ENCODE assay signal across 11 cellular contexts in the genomic region with DNA sequence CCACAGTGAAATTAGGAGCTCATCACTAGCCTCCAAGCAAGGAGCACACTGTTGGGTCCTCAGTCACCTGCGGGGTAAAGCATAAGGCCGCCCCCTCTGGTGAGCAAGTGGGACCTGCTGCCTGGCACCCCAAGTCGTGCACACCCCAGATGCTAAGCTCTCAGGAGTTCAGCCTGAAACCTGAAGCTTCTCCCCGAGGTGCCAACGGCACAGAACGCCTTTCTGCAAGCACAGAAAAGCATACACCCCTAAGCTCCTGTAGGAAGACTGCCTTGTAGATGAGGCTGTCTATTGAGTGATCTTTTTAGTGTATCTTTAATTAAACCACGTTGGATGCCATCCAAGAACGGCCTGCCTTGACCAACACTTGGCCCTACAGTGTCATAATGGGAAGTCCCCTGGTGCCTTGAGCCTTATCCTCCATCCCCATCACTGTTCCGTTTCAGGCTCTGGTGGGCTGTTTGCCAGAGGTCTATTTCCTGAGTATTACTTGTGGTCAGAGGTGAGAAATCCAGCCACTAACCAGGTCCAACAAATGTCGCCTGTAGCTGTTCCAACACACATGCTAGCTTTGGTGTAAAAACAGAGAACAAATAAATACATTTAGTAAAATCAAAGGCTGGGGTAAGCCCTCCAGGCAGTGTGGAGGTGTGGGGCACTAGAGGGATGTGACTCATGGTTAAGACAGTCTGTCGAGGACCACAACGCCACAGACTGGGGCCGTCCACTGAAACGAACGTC. TPM values are rescaled to one million over a fixed set of nuclear protein-coding genes. Genes with fewer than 3 reads are reported as not detected.
DNase-seq lines count a peak whose midpoint lies in the region; ATAC-seq, FAIRE-seq and TF ChIP-seq lines count a peak whose summit lies in the region.
"Had no signal": no experiment of that assay in that cellular context is flagged by ENCODE, and none has a peak within 500 bp of the region (broad histone marks: within the 10 kb centered on the region; RNA-seq: fewer than 3 reads in every experiment).

No MANE protein-coding gene starts in this region.

- H3K36me3 ChIP-seq in SK-N-SH (replicated peaks in 1 of 2; ENCODE audit: control insufficient read depth in 1 of 2, insufficient read depth in 2 of 2, low read length in 1 of 2) = no peaks in the 10 kb centered on the region

- H3F3A ChIP-seq in SK-N-SH (replicated peaks; ENCODE audit: insufficient read depth) = no peaks in the 10 kb centered on the region

- no peaks in the 10 kb centered on the region for H3K36me3 Mint-ChIP-seq in activated naive CD8-positive, alpha-beta T cell treated with anti-CD3 and anti-CD28 coated beads, Interleukin-2, amount 10 ng/mL, durations not matched to agents 7 days and 5 days
- H3K36me3 Mint-ChIP-seq in activated naive CD8-positive, alpha-beta T cell treated with anti-CD3 and anti-CD28 coated beads for 36 hours = no peaks in the 10 kb centered on the region

- H4K20me1 ChIP-seq in SK-N-SH (ENCODE audit: insufficient read depth) = no peaks in the 10 kb centered on the region

- H3K27me3 ChIP-seq in SK-N-SH (ENCODE audit: insufficient read depth) = no peaks in the 10 kb centered on the region; the same call in 1 of the 2 replicates

- CTCF ChIA-PET in SK-N-SH (lab: Yijun Ruan, JAX) = interaction anchor here (0.9 to 2.1 kb wide), 8 partner anchors 8 to 1090 kb away, joined by 3 to 7 read pairs (median 4); a partner anchor contains a TSS

- no peak for TF ChIP-seq EP300 in SK-N-SH (IDR thresholded peaks at IDR 0.05; ENCODE audit: borderline replicate concordance in 1 of 2, low read depth in 1 of 2, low read length in 1 of 2)

- no peak overlapping the region for H3K4me2 ChIP-seq in SK-N-SH

- DNase-seq in activated naive CD8-positive, alpha-beta T cell treated with anti-CD3 and anti-CD28 coated beads, Interleukin-2, amount 10 ng/mL, durations not matched to agents 7 days and 5 days = no peak
- DNase-seq in activated naive CD8-positive, alpha-beta T cell treated with anti-CD3 and anti-CD28 coated beads for 36 hours = no peak
- DNase-seq in SK-N-SH (no peak), glomerular endothelial cell (ENCODE audit: extremely low read depth, low read depth, low spot score) (peak; percentile 51), frontal cortex (ENCODE audit: low spot score in 2 of 2) (no peak)
- DNase-seq in stimulated activated naive CD8-positive, alpha-beta T cell treated with anti-CD3 and anti-CD28 coated beads, Interleukin-15, amount 100 ng/mL, for 72 hours = no peak
- DNase-seq: amniotic stem cell, NCI-H82 had no signal

- WGBS in SK-N-SH (ENCODE audit: low lambda C conversion rate) = 41% methylated on average over 12 of the region's 15 CpGs

- FAIRE-seq in frontal cortex (lab: Jason Lieb, UNC) = no peak
- FAIRE-seq: GM12891 had no signal

- ATAC-seq in activated naive CD8-positive, alpha-beta T cell treated with anti-CD3 and anti-CD28 coated beads, Interleukin-2, amount 10 ng/mL, durations not matched to agents 7 days and 5 days (ENCODE audit: low read depth) = peak; percentile 15
- ATAC-seq in stimulated activated naive CD8-positive, alpha-beta T cell treated with anti-CD3 and anti-CD28 coated beads, Interleukin-15, amount 100 ng/mL, for 72 hours = peak; percentile 44
- no peak for ATAC-seq in GM21737 (IDR thresholded peaks at IDR 0.05; ENCODE audit: unreplicated experiment)
- ATAC-seq in GM21381 (IDR thresholded peaks at IDR 0.05; ENCODE audit: unreplicated experiment) = no peak

- H2AFZ ChIP-seq in SK-N-SH (ENCODE audit: low read depth) = 0 out of 2 replicates have a peak overlapping the region, but pooled peaks have one; percentile 4

- no peak overlapping the region for H3K4me3 ChIP-seq in SK-N-SH (ENCODE audit: low read depth in 2 of 2, low read length in 1 of 2)

- POLR2A ChIA-PET in activated naive CD8-positive, alpha-beta T cell treated with anti-CD3 and anti-CD28 coated beads, Interleukin-2, amount 10 ng/mL, durations not matched to agents 7 days and 5 days (lab: Charles Lee) = no interaction called here
- POLR2A ChIA-PET in SK-N-SH (lab: Yijun Ruan, JAX) = no interaction called here

- peaks cover 4% of the 10 kb centered on the region for H3K27me3 Mint-ChIP-seq in activated naive CD8-positive, alpha-beta T cell treated with anti-CD3 and anti-CD28 coated beads, Interleukin-2, amount 10 ng/mL, durations not matched to agents 7 days and 5 days
- peaks cover 19% of the 10 kb centered on the region for H3K27me3 Mint-ChIP-seq in activated naive CD8-positive, alpha-beta T cell treated with anti-CD3 and anti-CD28 coated beads for 36 hours
- H3K27me3 Mint-ChIP-seq in stimulated activated naive CD8-positive, alpha-beta T cell treated with anti-CD3 and anti-CD28 coated beads, Interleukin-15, amount 100 ng/mL, for 72 hours = peaks cover 13% of the 10 kb centered on the region

- H3K4me3 Mint-ChIP-seq in activated naive CD8-positive, alpha-beta T cell treated with anti-CD3 and anti-CD28 coated beads, Interleukin-2, amount 10 ng/mL, durations not matched to agents 7 days and 5 days = no peak overlapping the region
- no peak overlapping the region for H3K4me3 Mint-ChIP-seq in activated naive CD8-positive, alpha-beta T cell treated with anti-CD3 and anti-CD28 coated beads for 36 hours
- H3K4me3 Mint-ChIP-seq in stimulated activated naive CD8-positive, alpha-beta T cell treated with anti-CD3 and anti-CD28 coated beads, Interleukin-15, amount 100 ng/mL, for 72 hours = no peak overlapping the region

- peaks cover 10 to 18% of the 10 kb centered on the region in 2 experiments; a peak in 2 of 4 replicates for H3K4me1 ChIP-seq in SK-N-SH (ENCODE audit: control insufficient read depth in 1 of 2, insufficient read depth in 2 of 2, low read depth in 1 of 2, low read length in 1 of 2)

- no peak overlapping the region for H3K27ac Mint-ChIP-seq in activated naive CD8-positive, alpha-beta T cell treated with anti-CD3 and anti-CD28 coated beads, Interleukin-2, amount 10 ng/mL, durations not matched to agents 7 days and 5 days
- no peak overlapping the region for H3K27ac Mint-ChIP-seq in activated naive CD8-positive, alpha-beta T cell treated with anti-CD3 and anti-CD28 coated beads for 36 hours
- H3K27ac Mint-ChIP-seq in stimulated activated naive CD8-positive, alpha-beta T cell treated with anti-CD3 and anti-CD28 coated beads, Interleukin-15, amount 100 ng/mL, for 72 hours = no peak overlapping the region

- no peaks in the 10 kb centered on the region for H3K9me2 ChIP-seq in SK-N-SH

- TF ChIP-seq CTCF in SK-N-SH (IDR thresholded peaks at IDR 0.05) = no peak

- TF ChIP-seq RAD21 in SK-N-SH (IDR thresholded peaks at IDR 0.05; ENCODE audit: low read length) = no peak

- H3K9me3 ChIP-seq in SK-N-SH = no peaks in the 10 kb centered on the region

- no peaks in the 10 kb centered on the region for H3K79me2 ChIP-seq in SK-N-SH (ENCODE audit: insufficient read depth)

- H3K4me1 Mint-ChIP-seq in activated naive CD8-positive, alpha-beta T cell treated with anti-CD3 and anti-CD28 coated beads, Interleukin-2, amount 10 ng/mL, durations not matched to agents 7 days and 5 days = peaks cover 27% of the 10 kb centered on the region
- H3K4me1 Mint-ChIP-seq in activated naive CD8-positive, alpha-beta T cell treated with anti-CD3 and anti-CD28 coated beads for 36 hours = peaks cover 6% of the 10 kb centered on the region
- peaks cover 12% of the 10 kb centered on the region for H3K4me1 Mint-ChIP-seq in stimulated activated naive CD8-positive, alpha-beta T cell treated with anti-CD3 and anti-CD28 coated beads, Interleukin-15, amount 100 ng/mL, for 72 hours

- no peak overlapping the region for H3K9ac ChIP-seq in SK-N-SH

- H3K9me3 Mint-ChIP-seq in activated naive CD8-positive, alpha-beta T cell treated with anti-CD3 and anti-CD28 coated beads, Interleukin-2, amount 10 ng/mL, durations not matched to agents 7 days and 5 days = no peaks in the 10 kb centered on the region
- no peaks in the 10 kb centered on the region for H3K9me3 Mint-ChIP-seq in activated naive CD8-positive, alpha-beta T cell treated with anti-CD3 and anti-CD28 coated beads for 36 hours
- H3K9me3 Mint-ChIP-seq in stimulated activated naive CD8-positive, alpha-beta T cell treated with anti-CD3 and anti-CD28 coated beads, Interleukin-15, amount 100 ng/mL, for 72 hours = no peaks in the 10 kb centered on the region

- H3K27ac ChIP-seq in SK-N-SH (ENCODE audit: low read depth in 2 of 2, low read length in 1 of 2) = no peak overlapping the region

TF ChIP-seq in SK-N-SH, 30 proteins besides CTCF, POLR2A, EP300 and RAD21:
- 0 out of 2 replicates have a peak, but pooled peaks have one; percentile 8 for TF ChIP-seq GATA2 (CRISPR knock-in tag; IDR thresholded peaks at IDR 0.05)
- no peak for TF ChIP-seq RFX5 (IDR thresholded peaks at IDR 0.05; ENCODE audit: low read length)
- TF ChIP-seq TCF12 (IDR thresholded peaks at IDR 0.05) = no peak
- TF ChIP-seq EZH2phosphoT487 (IDR thresholded peaks at IDR 0.05; ENCODE audit: borderline replicate concordance, low read depth) = no peak

RNA-seq across cellular contexts. Expression of a gene that starts 44.8 kb away (rescaled TPM):
- not detected for total RNA-seq in activated naive CD8-positive, alpha-beta T cell treated with anti-CD3 and anti-CD28 coated beads, Interleukin-2, amount 10 ng/mL, durations not matched to agents 7 days and 5 days
- not detected for total RNA-seq in activated naive CD8-positive, alpha-beta T cell treated with anti-CD3 and anti-CD28 coated beads for 36 hours
- not detected in 2 replicates for polyA plus RNA-seq in SK-N-SH (2012; rRNA removed)
- polyA plus RNA-seq in SK-N-SH (2012; cell fraction: cytosol; rRNA removed) = not detected in 2 replicates
- polyA plus RNA-seq in SK-N-SH (2012; cell fraction: nucleus; rRNA removed) = not detected in 2 replicates
- not detected in 2 replicates for total RNA-seq in glomerular endothelial cell
- total RNA-seq in frontal cortex = under 0.01 TPM

Comparison
In these comparisons a context has a peak if more than half of its experiments do, and no peak if none do; other contexts are left out.
1. ATAC-seq: peak in activated naive CD8-positive, alpha-beta T cell treated with anti-CD3 and anti-CD28 coated beads, Interleukin-2, amount 10 ng/mL, durations not matched to agents 7 days and 5 days (single experiment) and stimulated activated naive CD8-positive, alpha-beta T cell treated with anti-CD3 and anti-CD28 coated beads, Interleukin-15, amount 100 ng/mL, for 72 hours (single experiment); none in GM21737 (single experiment) and GM21381 (single experiment).